8 cellular contexts compared by ENCODE assay signal in genomic region chr17:1005361-1005946, GRCh38. TPM values are rescaled to one million over a fixed set of nuclear protein-coding genes. Genes with fewer than 3 reads are reported as not detected.
DNase-seq lines count a peak whose midpoint lies in the region; ATAC-seq and FAIRE-seq lines count a peak whose summit lies in the region.

No MANE protein-coding gene starts in this region.

- peaks cover 12% of the 10 kb centered on the region for H3K4me1 Mint-ChIP-seq in activated naive CD8-positive, alpha-beta T cell treated with anti-CD3 and anti-CD28 coated beads for 36 hours
- H3K4me1 Mint-ChIP-seq in stimulated activated memory B cell treated with anti-CD40 and anti-IgM and Interleukin-4, amounts not matched to agents 10 μg/mL and 1 μg/mL and 100 μg/mL, for 72 hours, result no peaks in the 10 kb centered on the region

- peaks cover 8% of the 10 kb centered on the region for H3K36me3 Mint-ChIP-seq in activated naive CD8-positive, alpha-beta T cell treated with anti-CD3 and anti-CD28 coated beads for 36 hours
- H3K36me3 Mint-ChIP-seq in stimulated activated memory B cell treated with anti-CD40 and anti-IgM and Interleukin-4, amounts not matched to agents 10 μg/mL and 1 μg/mL and 100 μg/mL, for 72 hours, result peaks cover 38% of the 10 kb centered on the region

- no peak for FAIRE-seq in RCC 7860 (lab: Jason Lieb, UNC)

- ATAC-seq in left ventricle myocardium superior, result peak; percentile 42
- ATAC-seq in stimulated activated memory B cell treated with anti-CD40 and anti-IgM and Interleukin-4, amounts not matched to agents 10 μg/mL and 1 μg/mL and 100 μg/mL, for 72 hours, result no peak

- H3K4me3 Mint-ChIP-seq in activated naive CD8-positive, alpha-beta T cell treated with anti-CD3 and anti-CD28 coated beads for 36 hours, result peak overlapping the region; percentile 22
- H3K4me3 Mint-ChIP-seq in stimulated activated memory B cell treated with anti-CD40 and anti-IgM and Interleukin-4, amounts not matched to agents 10 μg/mL and 1 μg/mL and 100 μg/mL, for 72 hours, result no peak overlapping the region

- H3K27ac Mint-ChIP-seq in activated naive CD8-positive, alpha-beta T cell treated with anti-CD3 and anti-CD28 coated beads for 36 hours, result peak overlapping the region; percentile 47
- peak overlapping the region; percentile 21 for H3K27ac Mint-ChIP-seq in stimulated activated memory B cell treated with anti-CD40 and anti-IgM and Interleukin-4, amounts not matched to agents 10 μg/mL and 1 μg/mL and 100 μg/mL, for 72 hours

- intact Hi-C loops in left ventricle myocardium superior (cut with micrococcal nuclease), result no loop called here

- H3K9me3 Mint-ChIP-seq in activated naive CD8-positive, alpha-beta T cell treated with anti-CD3 and anti-CD28 coated beads for 36 hours, result no peaks in the 10 kb centered on the region
- H3K9me3 Mint-ChIP-seq in stimulated activated memory B cell treated with anti-CD40 and anti-IgM and Interleukin-4, amounts not matched to agents 10 μg/mL and 1 μg/mL and 100 μg/mL, for 72 hours, result no peaks in the 10 kb centered on the region

- DNase-seq in NCI-H2081 (lab: John Stamatoyannopoulos, UW) (peak; percentile 47 to 74), NCI-H2081 treated with DMSO at 0.1 percent for 48 hours (lab: John Stamatoyannopoulos, UW) (no peak), left ventricle myocardium superior (peak; percentile 79), NCI-H226 (no peak), RCC 7860 (ENCODE audit: low spot score) (no peak)
- no peak for DNase-seq in activated naive CD8-positive, alpha-beta T cell treated with anti-CD3 and anti-CD28 coated beads for 36 hours
- no peak for DNase-seq in activated CD4-positive, alpha-beta T cell treated with anti-CD3 and anti-CD28 coated beads, Interleukin-2, amount 50 U/mL, for 48 hours

- no peaks in the 10 kb centered on the region for H3K27me3 Mint-ChIP-seq in activated naive CD8-positive, alpha-beta T cell treated with anti-CD3 and anti-CD28 coated beads for 36 hours
- H3K27me3 Mint-ChIP-seq in stimulated activated memory B cell treated with anti-CD40 and anti-IgM and Interleukin-4, amounts not matched to agents 10 μg/mL and 1 μg/mL and 100 μg/mL, for 72 hours, result no peaks in the 10 kb centered on the region

RNA-seq across cellular contexts. Expression of gene TIMM22, which starts 8.5 kb away (rescaled TPM):
- total RNA-seq in activated naive CD8-positive, alpha-beta T cell treated with anti-CD3 and anti-CD28 coated beads for 36 hours, result 10 to 100 TPM; 15.4 to 16.9 TPM
- total RNA-seq in left ventricle myocardium superior, result 15.8 TPM

RNA-seq across cellular contexts. Expression of gene NXN, which starts 25.9 kb away (rescaled TPM):
- total RNA-seq in activated naive CD8-positive, alpha-beta T cell treated with anti-CD3 and anti-CD28 coated beads for 36 hours, result under 1 TPM; 0.48 to 0.49 TPM
- 18.9 TPM for total RNA-seq in left ventricle myocardium superior

Comparison
In these comparisons a context has a peak if more than half of its experiments do, and no peak if none do; other contexts are left out.
1. DNase-seq: peak in NCI-H2081 (2 of 2) and left ventricle myocardium superior (single experiment); none in NCI-H2081 treated with DMSO at 0.1 percent for 48 hours (single experiment), activated naive CD8-positive, alpha-beta T cell treated with anti-CD3 and anti-CD28 coated beads for 36 hours (single experiment), NCI-H226 (single experiment), RCC 7860 (single experiment) and activated CD4-positive, alpha-beta T cell treated with anti-CD3 and anti-CD28 coated beads, Interleukin-2, amount 50 U/mL, for 48 hours (0 of 2).
2. RNA of gene NXN, which starts 25.9 kb away (total RNA-seq): 18.9 TPM in left ventricle myocardium superior (single experiment); 0.48 to 0.49 TPM in activated naive CD8-positive, alpha-beta T cell treated with anti-CD3 and anti-CD28 coated beads for 36 hours; every median in the first group is over 10 times any median in the second.